Comparison of ENCODE assay signal across 16 cellular contexts in the genomic region with DNA sequence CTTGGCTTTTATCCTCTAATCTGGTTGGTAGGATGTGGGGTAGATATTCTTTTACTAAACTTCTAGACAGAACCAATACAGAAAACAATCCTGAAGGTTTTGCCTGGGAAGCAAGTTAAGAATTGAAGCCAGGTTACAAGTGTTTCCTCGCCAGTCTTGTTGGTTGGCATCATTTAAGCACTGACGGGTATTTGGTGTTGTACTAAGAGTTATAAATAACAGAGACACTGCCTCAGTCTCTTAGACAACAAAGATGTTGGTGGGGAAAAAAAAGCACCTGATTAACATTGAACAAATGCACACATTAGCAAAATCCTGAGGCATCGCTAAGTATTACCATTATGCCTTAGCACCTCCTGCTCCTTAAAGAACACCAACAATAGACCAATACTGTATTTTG.
"Had no signal": no experiment of that assay in that cellular context is flagged by ENCODE, and none has a peak within 500 bp of the region (broad histone marks: within the 10 kb centered on the region; RNA-seq: fewer than 3 reads in every experiment).

No MANE protein-coding gene starts in this region.

- H3K27ac ChIP-seq: HL-60, KMS-11, SJSA1, SK-N-MC had no signal

- H3K27me3 Mint-ChIP-seq: IgD-negative memory B cell had no signal

- H3K4me1 ChIP-seq: SJSA1 had no signal

- H3K27me3 ChIP-seq: SJSA1 had no signal

- H3K4me3 Mint-ChIP-seq: IgD-negative memory B cell had no signal

- H3K4me1 Mint-ChIP-seq: IgD-negative memory B cell had no signal

- H3K36me3 Mint-ChIP-seq: IgD-negative memory B cell had no signal

- H3K4me3 ChIP-seq: K562, SJSA1, SK-N-MC had no signal

- H3K36me3 ChIP-seq: SJSA1 had no signal

- H3K9me3 ChIP-seq: SJSA1 had no signal

- DNase-seq: Kasumi-1, MM.1S, NCI-H1092 treated with DMSO at 0.1 percent for 48 hours, NCI-H187, NCI-H2029, NCI-H2081 treated with DMSO at 0.1 percent for 48 hours, NCI-H774, Right ventricle myocardium superior, RPMI8226, SIG-M5 had no signal

- H3K27ac Mint-ChIP-seq: IgD-negative memory B cell had no signal
